In genomic region chr1:35253941-35254340, GRCh38 we compare ENCODE assay signal across 6 cellular contexts.
"Had no signal": no experiment of that assay in that cellular context is flagged by ENCODE, and none has a peak within 500 bp of the region (broad histone marks: within the 10 kb centered on the region; RNA-seq: fewer than 3 reads in every experiment).

No MANE protein-coding gene starts in this region.

- FAIRE-seq: HepG2, HTR-8/SVneo had no signal

- H3K27ac ChIP-seq: HL-60 had no signal

- DNase-seq: IMR-90, KBM-7, KG1 had no signal

- ATAC-seq: HepG2 had no signal
